ENCODE assay signal across 12 cellular contexts in genomic region chr5:177128551-177128976, GRCh38. TPM values are rescaled to one million over a fixed set of nuclear protein-coding genes. Genes with fewer than 3 reads are reported as not detected.
A peak's percentile ranks its signal among the peaks of the same experiment; 100 is the strongest.
DNase-seq lines count a peak whose midpoint lies in the region; ATAC-seq and TF ChIP-seq lines count a peak whose summit lies in the region.
"Had no signal": no experiment of that assay in that cellular context is flagged by ENCODE, and none has a peak within 500 bp of the region (broad histone marks: within the 10 kb centered on the region; RNA-seq: fewer than 3 reads in every experiment).

No MANE protein-coding gene starts in this region.

- peaks cover 2% of the 10 kb centered on the region for H3K27me3 Mint-ChIP-seq in HFFc6 (ENCODE audit: insufficient read depth)
- no peaks in the 10 kb centered on the region for H3K27me3 Mint-ChIP-seq in activated T-helper 1 cell treated with anti-CD3 and anti-CD28 coated beads, Interleukin-12 subunit alpha, Interleukin-12 subunit beta, Interleukin-2, Interleukin-4 antibody, amounts not matched to agents 30 ng/mL and 10 ng/mL and 1 ng/mL, durations not matched to agents 14 hours and 24 hours and 36 hours (ENCODE audit: insufficient read depth)
- H3K27me3 Mint-ChIP-seq in naive thymus-derived CD8-positive, alpha-beta T cell = no peaks in the 10 kb centered on the region
- H3K27me3 Mint-ChIP-seq: activated naive CD8-positive, alpha-beta T cell had no signal

- CTCF ChIA-PET in GM10248 (lab: Yijun Ruan, JAX) = interaction anchor here (1.0 to 3.8 kb wide), 6 partner anchors 10 to 180 kb away, joined by 4 to 26 read pairs (median 6); no protein-coding TSS in a partner anchor

- no peak overlapping the region for H3K4me3 Mint-ChIP-seq in HFFc6
- no peak overlapping the region for H3K4me3 Mint-ChIP-seq in activated T-helper 1 cell treated with anti-CD3 and anti-CD28 coated beads, Interleukin-12 subunit alpha, Interleukin-12 subunit beta, Interleukin-2, Interleukin-4 antibody, amounts not matched to agents 30 ng/mL and 10 ng/mL and 1 ng/mL, durations not matched to agents 14 hours and 24 hours and 36 hours
- H3K4me3 Mint-ChIP-seq in naive thymus-derived CD8-positive, alpha-beta T cell = peak overlapping the region in 8 of 10 donors; percentile 38 to 74 (median 56)
- H3K4me3 Mint-ChIP-seq: nephron progenitor cell had no signal

- TF ChIP-seq POLR2A in GM18505 (IDR thresholded peaks at IDR 0.05; ENCODE audit: borderline replicate concordance, extremely low read depth, insufficient read depth, insufficient read length) = no peak

- H3K9me3 Mint-ChIP-seq in HFFc6 = no peaks in the 10 kb centered on the region
- H3K9me3 Mint-ChIP-seq in activated T-helper 1 cell treated with anti-CD3 and anti-CD28 coated beads, Interleukin-12 subunit alpha, Interleukin-12 subunit beta, Interleukin-2, Interleukin-4 antibody, amounts not matched to agents 30 ng/mL and 10 ng/mL and 1 ng/mL, durations not matched to agents 14 hours and 24 hours and 36 hours = no peaks in the 10 kb centered on the region
- no peaks in the 10 kb centered on the region for H3K9me3 Mint-ChIP-seq in naive thymus-derived CD8-positive, alpha-beta T cell
- H3K9me3 Mint-ChIP-seq: nephron progenitor cell had no signal

- peak overlapping the region; percentile 62 for H3K27ac Mint-ChIP-seq in HFFc6
- H3K27ac Mint-ChIP-seq in activated T-helper 1 cell treated with anti-CD3 and anti-CD28 coated beads, Interleukin-12 subunit alpha, Interleukin-12 subunit beta, Interleukin-2, Interleukin-4 antibody, amounts not matched to agents 30 ng/mL and 10 ng/mL and 1 ng/mL, durations not matched to agents 14 hours and 24 hours and 36 hours = peak overlapping the region; percentile 42
- peak overlapping the region in 8 of 10 donors; percentile 20 to 93 (median 54) for H3K27ac Mint-ChIP-seq in naive thymus-derived CD8-positive, alpha-beta T cell
- H3K27ac Mint-ChIP-seq: activated naive CD8-positive, alpha-beta T cell had no signal

- peaks cover 36% of the 10 kb centered on the region for H3K4me1 Mint-ChIP-seq in HFFc6 (ENCODE audit: low read depth)
- peaks cover 27% of the 10 kb centered on the region for H3K4me1 Mint-ChIP-seq in activated T-helper 1 cell treated with anti-CD3 and anti-CD28 coated beads, Interleukin-12 subunit alpha, Interleukin-12 subunit beta, Interleukin-2, Interleukin-4 antibody, amounts not matched to agents 30 ng/mL and 10 ng/mL and 1 ng/mL, durations not matched to agents 14 hours and 24 hours and 36 hours (ENCODE audit: low read depth)
- peaks cover 24 to 45% (median 36%) of the 10 kb centered on the region in 4 donors for H3K4me1 Mint-ChIP-seq in naive thymus-derived CD8-positive, alpha-beta T cell

- intact Hi-C loops in activated T-helper 1 cell treated with anti-CD3 and anti-CD28 coated beads, Interleukin-12 subunit alpha, Interleukin-12 subunit beta, Interleukin-2, Interleukin-4 antibody, amounts not matched to agents 30 ng/mL and 10 ng/mL and 1 ng/mL, durations not matched to agents 14 hours and 24 hours and 36 hours (cut with micrococcal nuclease) = no loop called here

- POLR2A ChIA-PET in naive thymus-derived CD8-positive, alpha-beta T cell (lab: Charles Lee) = interaction anchor here (0.5 to 1.9 kb wide), 3 partner anchors 10 to 188 kb away, joined by 3 to 6 read pairs (median 3); no protein-coding TSS in a partner anchor
- POLR2A ChIA-PET in GM10248 (lab: Yijun Ruan, JAX) = no interaction called here

- ATAC-seq in naive thymus-derived CD8-positive, alpha-beta T cell = no peak
- ATAC-seq in GM18505 (IDR thresholded peaks at IDR 0.05; ENCODE audit: unreplicated experiment) = no peak
- no peak for ATAC-seq in HG02885 (IDR thresholded peaks at IDR 0.05; ENCODE audit: poor library complexity, unreplicated experiment)
- no peak for ATAC-seq in HG02938 (IDR thresholded peaks at IDR 0.05; ENCODE audit: unreplicated experiment)

- H3K36me3 Mint-ChIP-seq in HFFc6 (ENCODE audit: low read depth) = no peaks in the 10 kb centered on the region
- H3K36me3 Mint-ChIP-seq in activated T-helper 1 cell treated with anti-CD3 and anti-CD28 coated beads, Interleukin-12 subunit alpha, Interleukin-12 subunit beta, Interleukin-2, Interleukin-4 antibody, amounts not matched to agents 30 ng/mL and 10 ng/mL and 1 ng/mL, durations not matched to agents 14 hours and 24 hours and 36 hours (ENCODE audit: low read depth) = no peaks in the 10 kb centered on the region
- no peaks in the 10 kb centered on the region for H3K36me3 Mint-ChIP-seq in naive thymus-derived CD8-positive, alpha-beta T cell
- H3K36me3 Mint-ChIP-seq: activated naive CD8-positive, alpha-beta T cell had no signal

- DNase-seq in CD1c-positive myeloid dendritic cell (ENCODE audit: extremely low spot score) (peak; percentile 24), HFFc6 (no peak), GM10248 (ENCODE audit: extremely low spot score) (no peak)
- no peak for DNase-seq in activated T-helper 1 cell treated with anti-CD3 and anti-CD28 coated beads, Interleukin-12 subunit alpha, Interleukin-12 subunit beta, Interleukin-2, Interleukin-4 antibody, amounts not matched to agents 30 ng/mL and 10 ng/mL and 1 ng/mL, durations not matched to agents 14 hours and 24 hours and 36 hours (ENCODE audit: low spot score)
- DNase-seq in naive thymus-derived CD8-positive, alpha-beta T cell = peak in 3 of 10 donors; percentile 19 to 44 (median 31)
- DNase-seq: NCI-H1694; nephron progenitor cell; stimulated activated CD4-positive, alpha-beta T cell treated with anti-CD3 and anti-CD28 coated beads, Interleukin-1b, Interleukin-23, amount 100 ng/mL, for 48 hours had no signal

- TF ChIP-seq CTCF in HFFc6 (IDR thresholded peaks at IDR 0.05) (no peak), GM10248 (IDR thresholded peaks at IDR 0.05; ENCODE audit: control extremely low read depth, extremely low read depth, low read depth, missing control alignments) (no peak)

RNA-seq across cellular contexts. Expression of gene NSD1, which starts 5.0 kb away (rescaled TPM):
- total RNA-seq in HFFc6 (2021; fragmentation: NEBNext Ultra II Directional; extraction: Animal tissue kit (Norgen Biotek cat#: 25700)) = 10 to 100 TPM; 42.6 to 56.4 (median 48.4) TPM
- 108 and 112 TPM in 2 replicates for total RNA-seq in activated T-helper 1 cell treated with anti-CD3 and anti-CD28 coated beads, Interleukin-12 subunit alpha, Interleukin-12 subunit beta, Interleukin-2, Interleukin-4 antibody, amounts not matched to agents 30 ng/mL and 10 ng/mL and 1 ng/mL, durations not matched to agents 14 hours and 24 hours and 36 hours
- 100 to 1,000 TPM; 118 to 130 TPM for total RNA-seq in naive thymus-derived CD8-positive, alpha-beta T cell
- 10 to 100 TPM; 25.0 to 43.1 (median 42.7) TPM for polyA plus RNA-seq in naive thymus-derived CD8-positive, alpha-beta T cell

RNA-seq across cellular contexts. Expression of gene FGFR4, which starts 41.8 kb away (rescaled TPM):
- total RNA-seq in HFFc6 (2021; fragmentation: NEBNext Ultra II Directional; extraction: Animal tissue kit (Norgen Biotek cat#: 25700)) = under 1 TPM in 5 of 6 experiments, not detected in 1; 0.14 to 0.53 (median 0.33) TPM
- 1.2 and 1.4 TPM in 2 replicates for total RNA-seq in activated T-helper 1 cell treated with anti-CD3 and anti-CD28 coated beads, Interleukin-12 subunit alpha, Interleukin-12 subunit beta, Interleukin-2, Interleukin-4 antibody, amounts not matched to agents 30 ng/mL and 10 ng/mL and 1 ng/mL, durations not matched to agents 14 hours and 24 hours and 36 hours
- total RNA-seq in naive thymus-derived CD8-positive, alpha-beta T cell = 1 to 10 TPM; 1.8 to 3.0 TPM
- polyA plus RNA-seq in naive thymus-derived CD8-positive, alpha-beta T cell = under 1 TPM in 2 of 3 donors, not detected in 1; 0.23 to 0.76 TPM

Comparison
In these comparisons a context has a peak if more than half of its experiments do, and no peak if none do; other contexts are left out.
1. H3K4me3 Mint-ChIP-seq: peak in naive thymus-derived CD8-positive, alpha-beta T cell (8 of 10); none in HFFc6 (single experiment) and activated T-helper 1 cell treated with anti-CD3 and anti-CD28 coated beads, Interleukin-12 subunit alpha, Interleukin-12 subunit beta, Interleukin-2, Interleukin-4 antibody, amounts not matched to agents 30 ng/mL and 10 ng/mL and 1 ng/mL, durations not matched to agents 14 hours and 24 hours and 36 hours (single experiment).
2. Peak in every context shown above with its lines, with median percentiles within 50 percentile points of each other: H3K27ac Mint-ChIP-seq.